In genomic region chr7:158684329-158684728, GRCh38 we compare ENCODE assay signal across 27 cellular contexts. TPM values are rescaled to one million over a fixed set of nuclear protein-coding genes. Genes with fewer than 3 reads are reported as not detected.
DNase-seq lines count a peak whose midpoint lies in the region; TF ChIP-seq lines count a peak whose summit lies in the region.
"Had no signal": no experiment of that assay in that cellular context is flagged by ENCODE, and none has a peak within 500 bp of the region (broad histone marks: within the 10 kb centered on the region; RNA-seq: fewer than 3 reads in every experiment).

No MANE protein-coding gene starts in this region.

- H2AFZ ChIP-seq in SK-N-SH (ENCODE audit: low read depth), result no peak overlapping the region
- H2AFZ ChIP-seq: PC-9 had no signal

- intact Hi-C loops in uterus (cut with DNase I; ENCODE audit: low total_unique reads) (no loop called here), esophagus squamous epithelium (cut with DNase I) (no loop called here)

- no peak for TF ChIP-seq POLR2A in uterus (IDR thresholded peaks at IDR 0.05)
- no peak for TF ChIP-seq POLR2A in esophagus squamous epithelium (IDR thresholded peaks at IDR 0.05)

- H3K4me3 ChIP-seq in SK-N-SH (ENCODE audit: low read depth in 2 of 2, low read length in 1 of 2) (no peak overlapping the region), skeletal muscle satellite cell (ENCODE audit: low read length) (no peak overlapping the region), uterus (no peak overlapping the region), esophagus squamous epithelium (no peak overlapping the region)
- H3K4me3 ChIP-seq: heart right ventricle, lung, PC-9 had no signal

- POLR2A ChIA-PET in SK-N-SH (lab: Yijun Ruan, JAX), result no interaction called here

- peaks cover 7% of the 10 kb centered on the region; the same call in 1 of the 2 replicates for H3K79me2 ChIP-seq in SK-N-SH (ENCODE audit: insufficient read depth)

- no peak for TF ChIP-seq RAD21 in SK-N-SH (IDR thresholded peaks at IDR 0.05; ENCODE audit: low read length)

- H3K36me3 ChIP-seq in SK-N-SH (replicated peaks in 1 of 2; ENCODE audit: control insufficient read depth in 1 of 2, insufficient read depth in 2 of 2, low read length in 1 of 2) (peaks cover 41 to 68% of the 10 kb centered on the region in 2 experiments), skeletal muscle satellite cell (ENCODE audit: insufficient read depth, low read length) (peaks cover 33% of the 10 kb centered on the region), uterus (no peaks in the 10 kb centered on the region), esophagus squamous epithelium (peaks cover 0 to 70% (median 0%) of the 10 kb centered on the region in 3 donors)

- H3K27me3 ChIP-seq in SK-N-SH (ENCODE audit: insufficient read depth) (no peaks in the 10 kb centered on the region), skeletal muscle satellite cell (ENCODE audit: control insufficient read depth, insufficient read depth, low read length) (no peaks in the 10 kb centered on the region), uterus (no peaks in the 10 kb centered on the region), esophagus squamous epithelium (no peaks in the 10 kb centered on the region)
- H3K27me3 ChIP-seq: heart right ventricle had no signal

- H3K9me3 ChIP-seq in SK-N-SH (no peaks in the 10 kb centered on the region), skeletal muscle satellite cell (replicated peaks; ENCODE audit: low read length) (no peaks in the 10 kb centered on the region), uterus (no peaks in the 10 kb centered on the region), esophagus squamous epithelium (no peaks in the 10 kb centered on the region)
- H3K9me3 ChIP-seq: heart right ventricle had no signal

- DNase-seq in EL (peak; percentile 65), SK-N-SH (no peak), fibroblast of gingiva (ENCODE audit: low read depth) (peak; percentile 56), SHP77 treated with DMSO at 0.1 percent for 48 hours (lab: John Stamatoyannopoulos, UW) (no peak), uterus (no peak), esophagus squamous epithelium (lab: John Stamatoyannopoulos, UW) (no peak)
- DNase-seq: activated CD4-positive, alpha-beta T cell treated with anti-CD3 and anti-CD28 coated beads, Interleukin-2, amount 10 ng/mL, durations not matched to agents 7 days and 5 days; activated gamma-delta T cell; activated naive CD8-positive, alpha-beta T cell treated with anti-CD3 and anti-CD28 coated beads, Interleukin-2, amount 10 ng/mL, durations not matched to agents 7 days and 5 days; activated T-cell treated with anti-CD3 and anti-CD28 coated beads, Interleukin-2, amount 50 U/mL, for 24 hours; CD8-positive, alpha-beta T cell; cerebellar nuclear complex; foreskin melanocyte; heart right ventricle; Kasumi-1; NCI-H1092; NCI-H1694 treated with DMSO at 0.1 percent for 48 hours; NCI-H2171; NCI-H510A; PC-9; right cardiac atrium; SHP77; stimulated activated CD4-positive, alpha-beta T cell treated with anti-CD3 and anti-CD28 coated beads, Interleukin-4, amount 100 ng/mL, for 1 hour; substantia nigra; T1000 had no signal

- peak overlapping the region; percentile 34 for H3K4me2 ChIP-seq in SK-N-SH
- peak overlapping the region; percentile 36 for H3K4me2 ChIP-seq in skeletal muscle satellite cell (ENCODE audit: low read length)
- H3K4me2 ChIP-seq: PC-9 had no signal

- peaks cover 6% of the 10 kb centered on the region for H3F3A ChIP-seq in SK-N-SH (replicated peaks; ENCODE audit: insufficient read depth)

- CTCF ChIA-PET in SK-N-SH (lab: Yijun Ruan, JAX), result no interaction called here

- peak overlapping the region; percentile 12 to 29; a peak in 3 of 4 replicates for H3K27ac ChIP-seq in SK-N-SH (ENCODE audit: low read depth in 2 of 2, low read length in 1 of 2)
- H3K27ac ChIP-seq in uterus, result no peak overlapping the region
- no peak overlapping the region for H3K27ac ChIP-seq in esophagus squamous epithelium
- H3K27ac ChIP-seq: heart right ventricle, PC-9 had no signal

- H3K4me1 ChIP-seq in SK-N-SH (ENCODE audit: control insufficient read depth in 1 of 2, insufficient read depth in 2 of 2, low read depth in 1 of 2, low read length in 1 of 2), result peaks cover 12 to 19% of the 10 kb centered on the region in 2 experiments; a peak in 3 of 4 replicates
- H3K4me1 ChIP-seq in skeletal muscle satellite cell (ENCODE audit: control insufficient read depth, insufficient read depth, low read length), result peaks cover 26% of the 10 kb centered on the region
- no peaks in the 10 kb centered on the region for H3K4me1 ChIP-seq in uterus
- no peaks in the 10 kb centered on the region for H3K4me1 ChIP-seq in esophagus squamous epithelium
- H3K4me1 ChIP-seq: heart right ventricle had no signal

- H4K20me1 ChIP-seq in SK-N-SH (ENCODE audit: insufficient read depth), result no peaks in the 10 kb centered on the region

- H3K9ac ChIP-seq in SK-N-SH, result no peak overlapping the region
- peak overlapping the region; percentile 6 for H3K9ac ChIP-seq in skeletal muscle satellite cell (ENCODE audit: low read depth, low read length)

- TF ChIP-seq CTCF in SK-N-SH (IDR thresholded peaks at IDR 0.05), result no peak
- no peak for TF ChIP-seq CTCF in uterus (IDR thresholded peaks at IDR 0.05)
- no peak for TF ChIP-seq CTCF in esophagus squamous epithelium (IDR thresholded peaks at IDR 0.05)

- no peaks in the 10 kb centered on the region for H3K9me2 ChIP-seq in SK-N-SH

- WGBS in SK-N-SH (ENCODE audit: low lambda C conversion rate), result 87% methylated on average over 1 of the region's 1 CpG
- 95 to 100% methylated on average over 1 of the region's 1 CpG for WGBS in esophagus squamous epithelium, 2 donors

- 0 out of 4 replicates have a peak, but pooled peaks of 1 of the 2 experiments have one; percentile 36 for TF ChIP-seq EP300 in SK-N-SH (IDR thresholded peaks at IDR 0.05; ENCODE audit: borderline replicate concordance in 1 of 2, low read depth in 1 of 2, low read length in 1 of 2)

TF ChIP-seq in SK-N-SH, 30 proteins besides CTCF, POLR2A, EP300 and RAD21 (continues in another document):
- TF ChIP-seq SIN3A (IDR thresholded peaks at IDR 0.05; ENCODE audit: borderline replicate concordance, low read depth, low read length) (no peak), USF1 (IDR thresholded peaks at IDR 0.05; ENCODE audit: borderline replicate concordance, low read depth) (no peak), GABPA (IDR thresholded peaks at IDR 0.05; ENCODE audit: low read depth) (no peak), FOXM1 (IDR thresholded peaks at IDR 0.05; ENCODE audit: low read depth) (no peak), CHD2 (IDR thresholded peaks at IDR 0.05; ENCODE audit: low read length, partially characterized antibody) (no peak), YY1 (IDR thresholded peaks at IDR 0.05; ENCODE audit: low read depth) (no peak), JUND (IDR thresholded peaks at IDR 0.05) (peak; percentile 28; the same call in 1 of the 2 replicates), ELF1 (IDR thresholded peaks at IDR 0.05) (no peak), RCOR1 (IDR thresholded peaks at IDR 0.05; ENCODE audit: low read length) (no peak)
- TF ChIP-seq, protein P1, sequence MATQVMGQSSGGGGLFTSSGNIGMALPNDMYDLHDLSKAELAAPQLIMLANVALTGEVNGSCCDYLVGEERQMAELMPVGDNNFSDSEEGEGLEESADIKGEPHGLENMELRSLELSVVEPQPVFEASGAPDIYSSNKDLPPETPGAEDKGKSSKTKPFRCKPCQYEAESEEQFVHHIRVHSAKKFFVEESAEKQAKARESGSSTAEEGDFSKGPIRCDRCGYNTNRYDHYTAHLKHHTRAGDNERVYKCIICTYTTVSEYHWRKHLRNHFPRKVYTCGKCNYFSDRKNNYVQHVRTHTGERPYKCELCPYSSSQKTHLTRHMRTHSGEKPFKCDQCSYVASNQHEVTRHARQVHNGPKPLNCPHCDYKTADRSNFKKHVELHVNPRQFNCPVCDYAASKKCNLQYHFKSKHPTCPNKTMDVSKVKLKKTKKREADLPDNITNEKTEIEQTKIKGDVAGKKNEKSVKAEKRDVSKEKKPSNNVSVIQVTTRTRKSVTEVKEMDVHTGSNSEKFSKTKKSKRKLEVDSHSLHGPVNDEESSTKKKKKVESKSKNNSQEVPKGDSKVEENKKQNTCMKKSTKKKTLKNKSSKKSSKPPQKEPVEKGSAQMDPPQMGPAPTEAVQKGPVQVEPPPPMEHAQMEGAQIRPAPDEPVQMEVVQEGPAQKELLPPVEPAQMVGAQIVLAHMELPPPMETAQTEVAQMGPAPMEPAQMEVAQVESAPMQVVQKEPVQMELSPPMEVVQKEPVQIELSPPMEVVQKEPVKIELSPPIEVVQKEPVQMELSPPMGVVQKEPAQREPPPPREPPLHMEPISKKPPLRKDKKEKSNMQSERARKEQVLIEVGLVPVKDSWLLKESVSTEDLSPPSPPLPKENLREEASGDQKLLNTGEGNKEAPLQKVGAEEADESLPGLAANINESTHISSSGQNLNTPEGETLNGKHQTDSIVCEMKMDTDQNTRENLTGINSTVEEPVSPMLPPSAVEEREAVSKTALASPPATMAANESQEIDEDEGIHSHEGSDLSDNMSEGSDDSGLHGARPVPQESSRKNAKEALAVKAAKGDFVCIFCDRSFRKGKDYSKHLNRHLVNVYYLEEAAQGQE (IDR thresholded peaks at IDR 0.05; ENCODE audit: low read depth, low read length), result no peak
- TF ChIP-seq, protein P2, sequence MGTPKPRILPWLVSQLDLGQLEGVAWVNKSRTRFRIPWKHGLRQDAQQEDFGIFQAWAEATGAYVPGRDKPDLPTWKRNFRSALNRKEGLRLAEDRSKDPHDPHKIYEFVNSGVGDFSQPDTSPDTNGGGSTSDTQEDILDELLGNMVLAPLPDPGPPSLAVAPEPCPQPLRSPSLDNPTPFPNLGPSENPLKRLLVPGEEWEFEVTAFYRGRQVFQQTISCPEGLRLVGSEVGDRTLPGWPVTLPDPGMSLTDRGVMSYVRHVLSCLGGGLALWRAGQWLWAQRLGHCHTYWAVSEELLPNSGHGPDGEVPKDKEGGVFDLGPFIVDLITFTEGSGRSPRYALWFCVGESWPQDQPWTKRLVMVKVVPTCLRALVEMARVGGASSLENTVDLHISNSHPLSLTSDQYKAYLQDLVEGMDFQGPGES (IDR thresholded peaks at IDR 0.05; ENCODE audit: low read depth, low read length), result no peak

RNA-seq across cellular contexts. Expression of gene NCAPG2, which starts 20.3 kb away (rescaled TPM):
- polyA plus RNA-seq in SK-N-SH (2012; rRNA removed), result 25.0 and 27.6 TPM in 2 replicates
- 26.2 and 27.7 TPM in 2 replicates for polyA plus RNA-seq in SK-N-SH (2012; cell fraction: cytosol; rRNA removed)
- polyA plus RNA-seq in SK-N-SH (2012; cell fraction: nucleus; rRNA removed), result 19.1 and 22.6 TPM in 2 replicates
- total RNA-seq in skeletal muscle satellite cell (2012; rRNA removed), result 16.7 and 20.1 TPM in 2 replicates
- total RNA-seq in uterus (10 to 100 TPM in 1 of 4 donors, 1 to 10 TPM in 2, under 1 TPM in 1; 0.51 to 36.0 (median 7.8) TPM), esophagus squamous epithelium (10 to 100 TPM in 2 of 4 donors, 1 to 10 TPM in 2; 7.3 to 23.1 (median 13.7) TPM)

Comparison
In these comparisons a context has a peak if more than half of its experiments do, and no peak if none do; other contexts are left out.
1. DNase-seq: peak in EL (single experiment) and fibroblast of gingiva (single experiment); none in SK-N-SH (single experiment), SHP77 treated with DMSO at 0.1 percent for 48 hours (single experiment), uterus (0 of 2) and esophagus squamous epithelium (single experiment).
2. H3K27ac ChIP-seq: peak in SK-N-SH (2 of 2); none in uterus (0 of 2) and esophagus squamous epithelium (0 of 4).